9 cellular contexts compared by ENCODE assay signal in the genomic region with DNA sequence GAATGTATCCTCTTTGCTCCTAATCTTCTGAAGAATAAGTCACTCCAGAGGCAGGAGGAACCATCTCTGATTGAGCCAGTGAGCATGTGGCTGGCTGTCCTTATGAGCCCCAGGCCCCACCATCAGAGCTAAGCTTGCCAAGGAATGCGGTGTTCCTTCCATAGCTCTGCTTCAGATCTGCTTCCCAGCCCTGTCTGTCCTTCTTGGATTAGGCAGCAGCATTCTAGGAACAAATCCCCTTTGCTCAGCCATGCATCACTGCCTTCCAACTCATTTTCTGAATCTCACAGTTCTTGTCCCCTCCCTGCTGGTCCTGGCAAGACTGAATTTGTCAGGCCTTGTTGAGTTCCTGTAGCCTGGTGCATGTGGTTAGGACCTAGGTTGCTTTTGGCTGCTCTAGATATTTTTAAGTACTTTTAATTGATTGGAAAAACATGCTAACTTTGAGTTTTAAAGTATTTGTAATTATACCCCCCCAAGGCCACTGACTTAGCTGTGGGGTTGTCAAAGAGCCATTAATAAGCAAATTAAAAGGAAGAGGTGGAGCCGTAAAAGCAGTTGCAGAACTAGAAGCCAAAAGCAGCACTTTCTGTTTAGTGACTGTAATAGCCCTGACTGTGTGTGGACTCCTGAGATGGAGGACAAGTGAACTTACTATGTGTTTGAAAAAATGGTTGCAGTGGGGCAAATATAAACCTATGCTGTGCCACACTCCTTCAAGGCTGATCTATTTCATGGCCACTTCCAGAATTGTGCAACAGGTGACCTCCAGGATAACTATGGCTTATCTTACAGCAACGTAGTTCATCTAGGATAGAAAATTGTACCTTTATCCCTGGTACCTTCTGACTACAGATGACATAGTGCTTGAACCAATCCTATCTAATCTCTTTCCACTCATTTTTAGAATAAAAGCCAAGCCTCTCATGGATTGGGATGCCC.
DNase-seq lines count a peak whose midpoint lies in the region; FAIRE-seq and TF ChIP-seq lines count a peak whose summit lies in the region.
"Had no signal": no experiment of that assay in that cellular context is flagged by ENCODE, and none has a peak within 500 bp of the region (broad histone marks: within the 10 kb centered on the region; RNA-seq: fewer than 3 reads in every experiment).

No MANE protein-coding gene starts in this region.

- H3K27ac Mint-ChIP-seq in astrocyte (ENCODE audit: unreplicated experiment), result no peak overlapping the region
- H3K27ac Mint-ChIP-seq: activated CD8-positive, alpha-beta T cell treated with anti-CD3 and anti-CD28 coated beads, Interleukin-2, amount 10 ng/mL, durations not matched to agents 7 days and 5 days had no signal

- H3K4me1 ChIP-seq in astrocyte (ENCODE audit: insufficient read depth, low read length), result peaks cover 8% of the 10 kb centered on the region
- H3K4me1 ChIP-seq in tibial artery, result peaks cover 0 to 26% (median 23%) of the 10 kb centered on the region in 4 donors

- H3K79me2 ChIP-seq in astrocyte (ENCODE audit: insufficient read depth, low read length), result no peaks in the 10 kb centered on the region

- H3K27ac ChIP-seq in astrocyte (ENCODE audit: low read depth, low read length), result no peak overlapping the region
- H3K27ac ChIP-seq in tibial artery, result peak overlapping the region; percentile 31 to 38

- H3K9me3 ChIP-seq in astrocyte (ENCODE audit: insufficient read depth, low read depth, low read length) (no peaks in the 10 kb centered on the region), tibial artery (no peaks in the 10 kb centered on the region)

- no peak overlapping the region for H3K4me2 ChIP-seq in astrocyte (ENCODE audit: low read length)

- H3K4me1 Mint-ChIP-seq in astrocyte (ENCODE audit: low read depth, unreplicated experiment), result peaks cover 29% of the 10 kb centered on the region

- H3K4me3 Mint-ChIP-seq in astrocyte (ENCODE audit: unreplicated experiment), result no peak overlapping the region
- H3K4me3 Mint-ChIP-seq: activated CD8-positive, alpha-beta T cell treated with anti-CD3 and anti-CD28 coated beads, Interleukin-2, amount 10 ng/mL, durations not matched to agents 7 days and 5 days had no signal

- no peaks in the 10 kb centered on the region for H3K36me3 Mint-ChIP-seq in astrocyte (ENCODE audit: low read depth, unreplicated experiment)

- no peaks in the 10 kb centered on the region for H3K27me3 Mint-ChIP-seq in astrocyte (ENCODE audit: low read depth, unreplicated experiment)

- FAIRE-seq in GM19239 (lab: Jason Lieb, UNC), result peak; percentile 84
- FAIRE-seq in astrocyte (lab: Jason Lieb, UNC), result no peak
- FAIRE-seq: kidney had no signal

- H3K36me3 ChIP-seq in astrocyte (ENCODE audit: insufficient read depth, low read length), result no peaks in the 10 kb centered on the region
- H3K36me3 ChIP-seq in tibial artery, result no peaks in the 10 kb centered on the region

- no peak overlapping the region for H3K9ac ChIP-seq in astrocyte (ENCODE audit: low read length)

- H3K4me3 ChIP-seq in astrocyte (ENCODE audit: insufficient read depth, low read depth, low read length) (no peak overlapping the region), tibial artery (no peak overlapping the region)

- TF ChIP-seq CTCF in astrocyte (IDR thresholded peaks at IDR 0.05; ENCODE audit: insufficient read depth, low read depth, low read length) (no peak), tibial artery (IDR thresholded peaks at IDR 0.05) (no peak)

- H3K9me3 Mint-ChIP-seq in astrocyte (ENCODE audit: unreplicated experiment), result no peaks in the 10 kb centered on the region

- H4K20me1 ChIP-seq in astrocyte (ENCODE audit: insufficient read depth, low read length), result no peaks in the 10 kb centered on the region

- H3K27me3 ChIP-seq in astrocyte (ENCODE audit: insufficient read depth, low read length), result no peaks in the 10 kb centered on the region
- H3K27me3 ChIP-seq in tibial artery, result no peaks in the 10 kb centered on the region

- intact Hi-C loops in tibial artery (cut with DNase I; ENCODE audit: low total_unique reads), result no loop called here

- H2AFZ ChIP-seq in astrocyte (ENCODE audit: low read depth, low read length), result no peak overlapping the region

- DNase-seq in GM19239 (ENCODE audit: insufficient read length, low spot score) (no peak), astrocyte (ENCODE audit: low read depth) (peak; percentile 52), left kidney (ENCODE audit: low read depth, low spot score) (peak; percentile 23), tibial artery (peak in 1 of 2 donors; percentile 46), T-helper 2 cell (no peak), EL (no peak), NCI-H69 (lab: John Stamatoyannopoulos, UW) (no peak)
- DNase-seq: activated CD8-positive, alpha-beta T cell treated with anti-CD3 and anti-CD28 coated beads, Interleukin-2, amount 10 ng/mL, durations not matched to agents 7 days and 5 days; kidney had no signal

Comparison
In these comparisons a context has a peak if more than half of its experiments do, and no peak if none do; other contexts are left out.
1. DNase-seq: peak in astrocyte (single experiment) and left kidney (single experiment); none in GM19239 (single experiment), T-helper 2 cell (0 of 5), EL (single experiment) and NCI-H69 (single experiment).